1 cellular context compared by ENCODE assay signal in the genomic region with DNA sequence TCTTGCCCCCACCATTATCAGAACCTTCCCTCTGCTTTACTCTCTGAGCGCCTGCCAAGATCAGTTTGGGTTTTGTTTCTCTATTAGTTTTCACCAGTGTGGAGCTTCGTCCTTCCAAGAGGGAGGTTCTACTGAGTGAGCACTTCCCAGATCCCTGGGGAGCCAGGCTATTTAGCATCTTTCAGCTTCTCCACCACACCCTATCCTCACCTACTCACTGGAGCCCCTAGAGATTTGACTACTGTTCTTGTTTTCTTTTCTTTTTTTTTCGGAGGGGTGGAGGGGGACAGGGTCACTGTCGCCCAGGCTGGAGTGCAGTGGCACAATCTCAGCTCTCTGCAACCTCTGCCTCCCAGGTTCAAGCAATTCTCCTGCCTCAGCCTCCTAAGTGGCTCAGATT.
A peak's percentile ranks its signal among the peaks of the same experiment; 100 is the strongest.
TF ChIP-seq lines count a peak whose summit lies in the region.

No MANE protein-coding gene starts in this region.

TF ChIP-seq in HEK293, 187 proteins besides CTCF, POLR2A, EP300 and RAD21:
- peak; percentile 56; the same call in 1 of the 2 replicates for TF ChIP-seq ZNF394 (tag by site-specific recombination; IDR thresholded peaks at IDR 0.05; ENCODE audit: borderline replicate concordance)
- TF ChIP-seq, protein P1, sequence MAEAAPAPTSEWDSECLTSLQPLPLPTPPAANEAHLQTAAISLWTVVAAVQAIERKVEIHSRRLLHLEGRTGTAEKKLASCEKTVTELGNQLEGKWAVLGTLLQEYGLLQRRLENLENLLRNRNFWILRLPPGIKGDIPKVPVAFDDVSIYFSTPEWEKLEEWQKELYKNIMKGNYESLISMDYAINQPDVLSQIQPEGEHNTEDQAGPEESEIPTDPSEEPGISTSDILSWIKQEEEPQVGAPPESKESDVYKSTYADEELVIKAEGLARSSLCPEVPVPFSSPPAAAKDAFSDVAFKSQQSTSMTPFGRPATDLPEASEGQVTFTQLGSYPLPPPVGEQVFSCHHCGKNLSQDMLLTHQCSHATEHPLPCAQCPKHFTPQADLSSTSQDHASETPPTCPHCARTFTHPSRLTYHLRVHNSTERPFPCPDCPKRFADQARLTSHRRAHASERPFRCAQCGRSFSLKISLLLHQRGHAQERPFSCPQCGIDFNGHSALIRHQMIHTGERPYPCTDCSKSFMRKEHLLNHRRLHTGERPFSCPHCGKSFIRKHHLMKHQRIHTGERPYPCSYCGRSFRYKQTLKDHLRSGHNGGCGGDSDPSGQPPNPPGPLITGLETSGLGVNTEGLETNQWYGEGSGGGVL (tag by site-specific recombination; IDR thresholded peaks at IDR 0.05), result peak; percentile 34; the same call in 1 of the 2 replicates
- TF ChIP-seq KLF1 (tag by site-specific recombination; IDR thresholded peaks at IDR 0.05), result peak; percentile 86
TF ChIP-seq in HEK293: peak in this region for 3; not testable (repeated sequence) for 184.
